Comparison of ENCODE assay signal across 17 cellular contexts in genomic region chr20:9070304-9070703, GRCh38. TPM values are rescaled to one million over a fixed set of nuclear protein-coding genes. Genes with fewer than 3 reads are reported as not detected.
DNase-seq lines count a peak whose midpoint lies in the region; TF ChIP-seq lines count a peak whose summit lies in the region.
"Had no signal": no experiment of that assay in that cellular context is flagged by ENCODE, and none has a peak within 500 bp of the region (broad histone marks: within the 10 kb centered on the region; RNA-seq: fewer than 3 reads in every experiment).

No MANE protein-coding gene starts in this region.

- no peak overlapping the region for H3K9ac ChIP-seq in HUES6 (ENCODE audit: low read length)
- H3K9ac ChIP-seq: BLaER1 treated with 17β-estradiol and CSF1 and Interleukin-3, amounts not matched to agents 10 nM and 100 nM had no signal

- no peaks in the 10 kb centered on the region for H3K36me3 Mint-ChIP-seq in nephron (ENCODE audit: low read depth)
- H3K36me3 Mint-ChIP-seq: IgD-negative memory B cell; stimulated activated effector memory CD8-positive, alpha-beta T cell treated with anti-CD3 and anti-CD28 coated beads, Interleukin-12 subunit alpha, Interleukin-12 subunit beta, amount 100 ng/mL, for 72 hours had no signal

- DNase-seq in AG10803 (ENCODE audit: low read depth) (no peak), dorsolateral prefrontal cortex (no peak), NCI-H345 (lab: John Stamatoyannopoulos, UW) (no peak), NCI-H526 treated with DMSO at 0.1 percent for 48 hours (lab: John Stamatoyannopoulos, UW) (no peak), T-helper 2 cell (no peak), NCI-H1417 treated with DMSO at 0.1 percent for 48 hours (lab: John Stamatoyannopoulos, UW) (no peak)
- DNase-seq: activated CD4-positive, alpha-beta memory T cell treated with anti-CD3 and anti-CD28 coated beads for 36 hours; H7; hypothalamus; sigmoid colon; upper lobe of left lung had no signal

- H3K4me1 Mint-ChIP-seq in nephron, result peaks cover 32% of the 10 kb centered on the region
- H3K4me1 Mint-ChIP-seq: stimulated activated effector memory CD8-positive, alpha-beta T cell treated with anti-CD3 and anti-CD28 coated beads, Interleukin-12 subunit alpha, Interleukin-12 subunit beta, amount 100 ng/mL, for 72 hours had no signal

- TF ChIP-seq CTCF in AG10803 (conservative IDR thresholded peaks at IDR 0.05; ENCODE audit: low read length) (no peak), dorsolateral prefrontal cortex (IDR thresholded peaks at IDR 0.05 in 54 of 56, conservative IDR thresholded peaks at IDR 0.05 in 2 of 56; ENCODE audit: low read depth in 1 of 56, partially characterized antibody in 56 of 56) (no peak), nephron (IDR thresholded peaks at IDR 0.05; ENCODE audit: unreplicated experiment in 3 of 3) (no peak)

- H3K9me3 ChIP-seq in HUES6 (ENCODE audit: control insufficient read depth, insufficient read depth, low read depth, low read length), result no peaks in the 10 kb centered on the region
- H3K9me3 ChIP-seq: BLaER1 treated with 17β-estradiol and CSF1 and Interleukin-3, amounts not matched to agents 10 nM and 100 nM; sigmoid colon; upper lobe of left lung had no signal

- H3K27me3 ChIP-seq in HUES6 (ENCODE audit: control insufficient read depth, insufficient read depth, low read length) (no peaks in the 10 kb centered on the region), dorsolateral prefrontal cortex (peaks cover 0 to 36% (median 0%) of the 10 kb centered on the region in 45 donors)
- H3K27me3 ChIP-seq: sigmoid colon had no signal

- no peaks in the 10 kb centered on the region for H3K9me3 Mint-ChIP-seq in nephron
- H3K9me3 Mint-ChIP-seq: activated CD4-positive, alpha-beta memory T cell treated with anti-CD3 and anti-CD28 coated beads for 36 hours; activated T-helper 1 cell treated with anti-CD3 and anti-CD28 coated beads, Interleukin-12 subunit alpha, Interleukin-12 subunit beta, Interleukin-2, Interleukin-4 antibody, amounts not matched to agents 30 ng/mL and 10 ng/mL and 1 ng/mL, durations not matched to agents 14 hours and 24 hours and 36 hours had no signal

- H3K27me3 Mint-ChIP-seq in nephron (ENCODE audit: low read depth), result peaks cover 4% of the 10 kb centered on the region

- intact Hi-C loops in dorsolateral prefrontal cortex (cut with DNase I), result no loop called here

- H3K27ac ChIP-seq in HUES6 (ENCODE audit: low read depth, low read length) (no peak overlapping the region), dorsolateral prefrontal cortex (peak overlapping the region in 1 of 59 donors; percentile 87)
- H3K27ac ChIP-seq: BLaER1 treated with 17β-estradiol and CSF1 and Interleukin-3, amounts not matched to agents 10 nM and 100 nM had no signal

- H3K4me3 ChIP-seq in AG10803 (ENCODE audit: low read length) (peak overlapping the region; percentile 93), HUES6 (ENCODE audit: low read depth, low read length) (peak overlapping the region; percentile 16; the same call in 1 of the 2 replicates), dorsolateral prefrontal cortex (peak overlapping the region in 32 of 59 donors; percentile 4 to 83 (median 74))

- H3K4me3 Mint-ChIP-seq in nephron, result peak overlapping the region; percentile 91 to 97 (median 96)
- H3K4me3 Mint-ChIP-seq: activated CD4-positive, alpha-beta memory T cell treated with anti-CD3 and anti-CD28 coated beads for 36 hours; activated T-helper 1 cell treated with anti-CD3 and anti-CD28 coated beads, Interleukin-12 subunit alpha, Interleukin-12 subunit beta, Interleukin-2, Interleukin-4 antibody, amounts not matched to agents 30 ng/mL and 10 ng/mL and 1 ng/mL, durations not matched to agents 14 hours and 24 hours and 36 hours; IgD-negative memory B cell; stimulated activated effector memory CD8-positive, alpha-beta T cell treated with anti-CD3 and anti-CD28 coated beads, Interleukin-12 subunit alpha, Interleukin-12 subunit beta, amount 100 ng/mL, for 72 hours had no signal

- H3K36me3 ChIP-seq in HUES6 (ENCODE audit: control insufficient read depth, insufficient read depth, low read length), result no peaks in the 10 kb centered on the region
- H3K36me3 ChIP-seq: BLaER1 treated with 17β-estradiol and CSF1 and Interleukin-3, amounts not matched to agents 10 nM and 100 nM; sigmoid colon; upper lobe of left lung had no signal

- H3K27ac Mint-ChIP-seq in nephron, result peak overlapping the region in 1 of 3 experiments; percentile 95
- H3K27ac Mint-ChIP-seq: activated CD4-positive, alpha-beta memory T cell treated with anti-CD3 and anti-CD28 coated beads for 36 hours; activated T-helper 1 cell treated with anti-CD3 and anti-CD28 coated beads, Interleukin-12 subunit alpha, Interleukin-12 subunit beta, Interleukin-2, Interleukin-4 antibody, amounts not matched to agents 30 ng/mL and 10 ng/mL and 1 ng/mL, durations not matched to agents 14 hours and 24 hours and 36 hours; IgD-negative memory B cell; stimulated activated effector memory CD8-positive, alpha-beta T cell treated with anti-CD3 and anti-CD28 coated beads, Interleukin-12 subunit alpha, Interleukin-12 subunit beta, amount 100 ng/mL, for 72 hours had no signal

- peaks cover 62% of the 10 kb centered on the region for H3K4me1 ChIP-seq in HUES6 (ENCODE audit: control insufficient read depth, insufficient read depth, low read length)

RNA-seq across cellular contexts. Expression of gene PLCB4, which starts 1.4 kb away (rescaled TPM):
- total RNA-seq in dorsolateral prefrontal cortex, result 10 to 100 TPM in 119 of 120 experiments, 1 to 10 TPM in 1; 9.7 to 33.7 (median 22.0) TPM
- total RNA-seq: activated CD4-positive, alpha-beta memory T cell treated with anti-CD3 and anti-CD28 coated beads for 36 hours; activated T-helper 1 cell treated with anti-CD3 and anti-CD28 coated beads, Interleukin-12 subunit alpha, Interleukin-12 subunit beta, Interleukin-2, Interleukin-4 antibody, amounts not matched to agents 30 ng/mL and 10 ng/mL and 1 ng/mL, durations not matched to agents 14 hours and 24 hours and 36 hours had no signal

Comparison
In these comparisons a context has a peak if more than half of its experiments do, and no peak if none do; other contexts are left out.
1. H3K4me3 ChIP-seq: peak in every context shown above with its lines; median percentile 93 in AG10803; 74 in dorsolateral prefrontal cortex; 16 in HUES6.